8 cellular contexts compared by ENCODE assay signal in genomic region chr5:138543730-138544104, GRCh38. TPM values are rescaled to one million over a fixed set of nuclear protein-coding genes. Genes with fewer than 3 reads are reported as not detected.
DNase-seq lines count a peak whose midpoint lies in the region; ATAC-seq, FAIRE-seq and TF ChIP-seq lines count a peak whose summit lies in the region.

No MANE protein-coding gene starts in this region.

- TF ChIP-seq POLR2A in GM12878 (IDR thresholded peaks at IDR 0.05; ENCODE audit: low read depth, low read length), result no peak; the same call in 1 of the 2 replicates

- peaks cover 53% of the 10 kb centered on the region for H3K36me3 Mint-ChIP-seq in Calu3 (ENCODE audit: insufficient read depth, unreplicated experiment)

- no peaks in the 10 kb centered on the region for H3K27me3 ChIP-seq in GM12878 (replicated peaks in 1 of 2; ENCODE audit: control insufficient read depth in 2 of 2, insufficient read depth in 2 of 2, low read length in 1 of 2)
- H3K27me3 ChIP-seq in tibial artery, result no peaks in the 10 kb centered on the region

- BruUV-seq in Calu3 (replicated peaks; lab: Mats Ljungman, UMichigan), result TSS peak; percentile 82
- BruUV-seq in GM12878 (replicated peaks; lab: Mats Ljungman, UMichigan), result TSS peak; percentile 92

- peak overlapping the region; percentile 88 for H3K4me3 ChIP-seq in GM12878
- peak overlapping the region; percentile 73 to 77 for H3K4me3 ChIP-seq in tibial artery

- FAIRE-seq in GM12878 (lab: Jason Lieb, UNC), result no peak

- H3K36me3 ChIP-seq in GM12878 (ENCODE audit: control insufficient read depth in 2 of 2, insufficient read depth in 2 of 2, low read length in 1 of 2) (no peaks in the 10 kb centered on the region; a peak in 1 of 4 replicates), tibial artery (no peaks in the 10 kb centered on the region)

- CTCF ChIA-PET in Calu3 (lab: Charles Lee), result interaction anchor here (0.9 to 1.0 kb wide), 2 partner anchors 12 to 189 kb away, joined by 3 read pairs; no protein-coding TSS in a partner anchor
- CTCF ChIA-PET in GM12878 (lab: Yijun Ruan, JAX), result interaction anchor here (0.7 to 2.4 kb wide), 13 partner anchors 9 to 199 kb away, joined by 3 to 13 read pairs (median 5); partner anchors contain the start of genes EGR1, HSPA9 and KDM3B

- RAD21 ChIA-PET in GM12878 (lab: Charles Lee; ENCODE audit: unreplicated experiment), result interaction anchor here (0.7 to 2.0 kb wide), 6 partner anchors 32 to 798 kb away, joined by 3 to 16 read pairs (median 4); partner anchors contain the start of genes CDC25C, EGR1, HSPA9 and PAIP2

- H2AFZ ChIP-seq in GM12878 (ENCODE audit: control insufficient read depth, low read depth, low read length), result peak overlapping the region; percentile 94

- 0% methylated on average over 12 of the region's 12 CpGs for WGBS in GM12878 (ENCODE audit: insufficient coverage, insufficient replicate concordance, low lambda C conversion rate, missing lambda C conversion rate)

- POLR2A ChIA-PET in GM12878 (lab: Charles Lee), result interaction anchor here (0.6 to 3.4 kb wide), 16 partner anchors 9 to 751 kb away, joined by 3 to 26 read pairs (median 4); partner anchors contain the start of genes BRD8, EGR1, FAM53C and HSPA9

- H3K4me3 Mint-ChIP-seq in Calu3 (ENCODE audit: low read depth, unreplicated experiment), result peak overlapping the region; percentile 80

- peaks cover 88% of the 10 kb centered on the region for H3K79me2 ChIP-seq in GM12878 (ENCODE audit: control insufficient read depth, insufficient read depth, low read length)

- TF ChIP-seq EP300 in GM12878 (IDR thresholded peaks at IDR 0.05; ENCODE audit: borderline replicate concordance in 1 of 2, control insufficient read depth in 1 of 2, low read depth in 2 of 2, low read length in 2 of 2), result no peak

- ATAC-seq in GM19351 (IDR thresholded peaks at IDR 0.05; ENCODE audit: unreplicated experiment) (peak; percentile 48), HG03442 (IDR thresholded peaks at IDR 0.05; ENCODE audit: unreplicated experiment) (peak; percentile 33), GM12878 (peak; percentile 65), left lobe of liver (peak; percentile 54)

- H3K4me1 ChIP-seq in GM12878 (ENCODE audit: control insufficient read depth, insufficient read depth, low read length) (peaks cover 17% of the 10 kb centered on the region), tibial artery (peaks cover 0 to 75% (median 52%) of the 10 kb centered on the region in 4 donors)

- peak overlapping the region; percentile 88 for H3K27ac Mint-ChIP-seq in Calu3 (ENCODE audit: unreplicated experiment)

- peaks cover 55% of the 10 kb centered on the region for H3K4me1 Mint-ChIP-seq in Calu3 (ENCODE audit: low read depth, unreplicated experiment)

- in situ Hi-C loops in GM12878 (cut with MboI), result no loop called here

- H3K9me3 ChIP-seq in GM12878 (replicated peaks; ENCODE audit: control insufficient read depth, insufficient read depth, low read length), result no peaks in the 10 kb centered on the region
- H3K9me3 ChIP-seq in tibial artery, result no peaks in the 10 kb centered on the region

- intact Hi-C loops in Calu3 (cut with micrococcal nuclease; ENCODE audit: unreplicated experiment) (loop anchor here (10.0 kb wide), 1 partner anchor 79 kb away; the partner anchor contains the start of gene EGR1), GM12878 (cut with micrococcal nuclease; ENCODE audit: unreplicated experiment) (loop anchor here (1.0 to 5.0 kb wide), 2 partner anchors 79 to 206 kb away; partner anchors contain the start of gene FAM53C), tibial artery (cut with DNase I; ENCODE audit: low total_unique reads) (loop anchor here (2.0 kb wide), 1 partner anchor 79 kb away; the partner anchor contains the start of gene EGR1)

- no peaks in the 10 kb centered on the region for H4K20me1 ChIP-seq in GM12878 (ENCODE audit: control insufficient read depth, insufficient read depth)

- DNase-seq in Calu3 (no peak), GM12878 (ENCODE audit: low read depth, low spot score) (no peak), left lobe of liver (ENCODE audit: low spot score) (no peak), tibial artery (no peak), NCI-H2196 treated with DMSO at 0.1 percent for 48 hours (lab: John Stamatoyannopoulos, UW; ENCODE audit: unreplicated experiment) (no peak), H4 (ENCODE audit: low spot score) (no peak)

- H3K27ac ChIP-seq in GM12878 (ENCODE audit: control insufficient read depth, insufficient read depth) (peak overlapping the region; percentile 100), tibial artery (peak overlapping the region; percentile 94 to 99)

- H3K9ac ChIP-seq in GM12878 (ENCODE audit: control insufficient read depth, insufficient read depth, low read length), result peak overlapping the region; percentile 98

- H3K9me3 Mint-ChIP-seq in Calu3 (ENCODE audit: low read depth, unreplicated experiment), result no peaks in the 10 kb centered on the region

- H3K4me2 ChIP-seq in GM12878 (ENCODE audit: control insufficient read depth, insufficient read depth), result peak overlapping the region; percentile 84; the same call in 1 of the 2 replicates

- TF ChIP-seq RAD21 in GM12878 (IDR thresholded peaks at IDR 0.05; ENCODE audit: insufficient read depth, low read depth, low read length), result no peak

- TF ChIP-seq CTCF in Calu3 (IDR thresholded peaks at IDR 0.05; ENCODE audit: unreplicated experiment), result no peak
- TF ChIP-seq CTCF in GM12878 (IDR thresholded peaks at IDR 0.05 in 2 of 3, conservative IDR thresholded peaks at IDR 0.05 in 1 of 3; ENCODE audit: control insufficient read depth in 2 of 3, extremely low read depth in 1 of 3, insufficient read depth in 1 of 3, low read depth in 3 of 3, low read length in 3 of 3), result no peak
- no peak for TF ChIP-seq CTCF in tibial artery (IDR thresholded peaks at IDR 0.05)

- SMC1A ChIA-PET in GM12878 (lab: Charles Lee; ENCODE audit: uncharacterized antibody, unreplicated experiment), result interaction anchor here (0.8 to 1.5 kb wide), 7 partner anchors 15 to 94 kb away, joined by 3 to 5 read pairs (median 4); partner anchors contain the start of gene EGR1

- no peaks in the 10 kb centered on the region for H3K27me3 Mint-ChIP-seq in Calu3 (ENCODE audit: unreplicated experiment)

TF ChIP-seq in GM12878, 131 proteins besides CTCF, POLR2A, EP300 and RAD21 (continues in another document):
- TF ChIP-seq SUPT20H (IDR thresholded peaks at IDR 0.05; ENCODE audit: borderline replicate concordance, control insufficient read depth, low read depth, low read length) (no peak), E2F4 (IDR thresholded peaks at IDR 0.05; ENCODE audit: low read depth, low read length) (no peak), RUNX3 (IDR thresholded peaks at IDR 0.05; ENCODE audit: low read length) (no peak), ESRRA (IDR thresholded peaks at IDR 0.05; ENCODE audit: low read length) (no peak), CEBPB (IDR thresholded peaks at IDR 0.05; ENCODE audit: borderline replicate concordance in 1 of 2, low read depth in 2 of 2, low read length in 2 of 2) (no peak), RFX5 (IDR thresholded peaks at IDR 0.05; ENCODE audit: low read depth, low read length) (no peak)

RNA-seq across cellular contexts. Expression of gene ETF1, which starts 0.7 kb away (rescaled TPM):
- total RNA-seq in Calu3 (2022), result 159 and 164 TPM in 2 replicates
- 30.4 and 34.7 TPM in 2 replicates for total RNA-seq in GM12878 (2013; cell fraction: nucleolus; rRNA removed)
- total RNA-seq in GM12878 (2014; rRNA removed), result 98.2 and 109 TPM in 2 replicates
- 110 and 128 TPM in 2 replicates for total RNA-seq in GM12878 (2014; rRNA removed; fragmentation: Illumina TruSeq; extraction: Trizol)
- total RNA-seq in GM12878 (2021), result 130 and 138 TPM in 2 replicates
- polyA plus RNA-seq in GM12878 (2011; ENCODE audit: low read depth), result 45.0 TPM
- polyA plus RNA-seq in GM12878 (2011; rRNA removed), result 77.4 and 106 TPM in 2 replicates
- 38.1 and 39.0 TPM in 2 replicates for polyA plus RNA-seq in GM12878 (2011; cell fraction: cytosol; rRNA removed)
- 31.6 and 37.7 TPM in 2 replicates for polyA plus RNA-seq in GM12878 (2011; cell fraction: nucleus; rRNA removed)
- polyA plus RNA-seq in GM12878 (2012), result 51.8 and 57.1 TPM in 2 replicates
- polyA plus RNA-seq in GM12878 (2014; fragmentation: Illumina TruSeq; extraction: Trizol), result 145 and 187 TPM in 2 replicates
- polyA plus RNA-seq in GM12878 (2014; fragmentation: Nextera tagmentation; extraction: Ambion mirVana), result 10 to 100 TPM; 29.8 to 44.9 TPM
- 84.5 and 123 TPM in 2 replicates for polyA plus RNA-seq in GM12878 (2014; rRNA removed)
- polyA plus RNA-seq in GM12878 (2016; fragmentation: Nextera tagmentation; extraction: Ambion mirVana), result 100 to 1,000 TPM; 106 to 111 TPM
- 72.4 and 95.8 TPM in 2 replicates for polyA minus RNA-seq in GM12878 (2011; rRNA and poly(A)+ RNA removed)
- 24.5 and 33.8 TPM in 2 replicates for polyA minus RNA-seq in GM12878 (2011; cell fraction: cytosol; rRNA and poly(A)+ RNA removed)
- polyA minus RNA-seq in GM12878 (2011; cell fraction: nucleus; rRNA and poly(A)+ RNA removed), result 15.0 and 19.1 TPM in 2 replicates
- 28.1 TPM for total RNA-seq in left lobe of liver
- total RNA-seq in H4 (2014; rRNA removed; shearing (Covaris generic)), result 163 and 179 TPM in 2 replicates

RNA-seq across cellular contexts. Expression of gene HSPA9, which starts 31.5 kb away (rescaled TPM):
- 455 and 460 TPM in 2 replicates for total RNA-seq in Calu3 (2022)
- 198 and 218 TPM in 2 replicates for total RNA-seq in GM12878 (2013; cell fraction: nucleolus; rRNA removed)
- 412 and 440 TPM in 2 replicates for total RNA-seq in GM12878 (2014; rRNA removed)
- total RNA-seq in GM12878 (2014; rRNA removed; fragmentation: Illumina TruSeq; extraction: Trizol), result 386 and 395 TPM in 2 replicates
- total RNA-seq in GM12878 (2021), result 307 and 347 TPM in 2 replicates
- 185 TPM for polyA plus RNA-seq in GM12878 (2011; ENCODE audit: low read depth)
- 253 and 311 TPM in 2 replicates for polyA plus RNA-seq in GM12878 (2011; rRNA removed)
- 199 and 201 TPM in 2 replicates for polyA plus RNA-seq in GM12878 (2011; cell fraction: cytosol; rRNA removed)
- polyA plus RNA-seq in GM12878 (2011; cell fraction: nucleus; rRNA removed), result 151 and 212 TPM in 2 replicates
- polyA plus RNA-seq in GM12878 (2012), result 147 and 164 TPM in 2 replicates
- 357 and 449 TPM in 2 replicates for polyA plus RNA-seq in GM12878 (2014; fragmentation: Illumina TruSeq; extraction: Trizol)
- 100 to 1,000 TPM; 145 to 294 TPM for polyA plus RNA-seq in GM12878 (2014; fragmentation: Nextera tagmentation; extraction: Ambion mirVana)
- 329 and 337 TPM in 2 replicates for polyA plus RNA-seq in GM12878 (2014; rRNA removed)
- 100 to 1,000 TPM; 440 to 455 TPM for polyA plus RNA-seq in GM12878 (2016; fragmentation: Nextera tagmentation; extraction: Ambion mirVana)
- 326 and 330 TPM in 2 replicates for polyA minus RNA-seq in GM12878 (2011; rRNA and poly(A)+ RNA removed)
- 143 and 157 TPM in 2 replicates for polyA minus RNA-seq in GM12878 (2011; cell fraction: cytosol; rRNA and poly(A)+ RNA removed)
- polyA minus RNA-seq in GM12878 (2011; cell fraction: nucleus; rRNA and poly(A)+ RNA removed), result 87.9 and 144 TPM in 2 replicates
- 201 TPM for total RNA-seq in left lobe of liver
- total RNA-seq in H4 (2014; rRNA removed; shearing (Covaris generic)), result 647 and 690 TPM in 2 replicates
